29 cellular contexts compared by ENCODE assay signal in genomic region chr14:66982247-66982646, GRCh38.
"Had no signal": no experiment of that assay in that cellular context is flagged by ENCODE, and none has a peak within 500 bp of the region (broad histone marks: within the 10 kb centered on the region; RNA-seq: fewer than 3 reads in every experiment).

No MANE protein-coding gene starts in this region.

- H3K9me3 ChIP-seq: gastroesophageal sphincter, heart left ventricle, left lung, mucosa of descending colon, neutrophil, pancreas, right lobe of liver, suprapubic skin, vagina had no signal

- H3K36me3 ChIP-seq: gastroesophageal sphincter, left lung, neutrophil, pancreas, right lobe of liver, suprapubic skin, vagina had no signal

- H3K27ac Mint-ChIP-seq: dendritic cell treated with granulocyte-macrophage colony-stimulating factor and Interleukin-4, amounts not matched to agents 40 ng/mL and 50 ng/mL, for 4 days; endodermal cell; mesothelial cell of epicardium; naive B cell; natural killer cell treated with Interleukin-12 subunit alpha and Interleukin-12 subunit beta and Interleukin-15 and Interleukin-18, amount 100 ng/mL, for 72 hours; progenitor cell of endocrine pancreas; stimulated activated naive CD8-positive, alpha-beta T cell treated with anti-CD3 and anti-CD28 coated beads, Interleukin-15, amount 100 ng/mL, for 72 hours had no signal

- H3K4me3 ChIP-seq: gastroesophageal sphincter, heart left ventricle, hepatocyte, left lung, mucosa of descending colon, pancreas, right lobe of liver, smooth muscle cell, suprapubic skin, vagina had no signal

- H3K4me1 ChIP-seq: foreskin keratinocyte, heart left ventricle, left lung, right lobe of liver, suprapubic skin, vagina had no signal

- H3K4me3 Mint-ChIP-seq: dendritic cell treated with granulocyte-macrophage colony-stimulating factor and Interleukin-4, amounts not matched to agents 40 ng/mL and 50 ng/mL, for 4 days; endodermal cell; mesothelial cell of epicardium; naive B cell; natural killer cell treated with Interleukin-12 subunit alpha and Interleukin-12 subunit beta and Interleukin-15 and Interleukin-18, amount 100 ng/mL, for 72 hours; neural crest cell; stimulated activated naive CD8-positive, alpha-beta T cell treated with anti-CD3 and anti-CD28 coated beads, Interleukin-15, amount 100 ng/mL, for 72 hours had no signal

- H3K36me3 Mint-ChIP-seq: mesothelial cell of epicardium, naive B cell had no signal

- H3K27me3 ChIP-seq: foreskin keratinocyte, gastroesophageal sphincter, heart left ventricle, hepatocyte, left lung, neutrophil, pancreas, right lobe of liver, suprapubic skin, vagina had no signal

- DNase-seq: effector CD8-positive, alpha-beta T cell; endodermal cell; foreskin keratinocyte; heart left ventricle; left cardiac atrium; mesenchymal stem cell; mucosa of descending colon; naive B cell; pancreas; right lobe of liver; stimulated activated CD4-positive, alpha-beta T cell treated with anti-CD3 and anti-CD28 coated beads, Interleukin-12 subunit alpha, Interleukin-12 subunit beta, amount 100 ng/mL, for 4 hours; stimulated activated CD4-positive, alpha-beta T cell treated with anti-CD3 and anti-CD28 coated beads, Interleukin-1b, Interleukin-23, amount 100 ng/mL, for 48 hours; stimulated activated CD4-positive, alpha-beta T cell treated with anti-CD3 and anti-CD28 coated beads, Interleukin-4, amount 100 ng/mL, for 1 hour; stimulated activated CD8-positive, alpha-beta memory T cell treated with anti-CD3 and anti-CD28 coated beads, Interleukin-4, amount 100 ng/mL, for 48 hours; stimulated activated naive CD4-positive, alpha-beta T cell; stimulated activated naive CD8-positive, alpha-beta T cell treated with anti-CD3 and anti-CD28 coated beads, Interleukin-15, amount 100 ng/mL, for 72 hours; trophoblast cell had no signal

- H3K9me3 Mint-ChIP-seq: dendritic cell treated with granulocyte-macrophage colony-stimulating factor and Interleukin-4, amounts not matched to agents 40 ng/mL and 50 ng/mL, for 4 days; endodermal cell; mesothelial cell of epicardium; naive B cell; natural killer cell treated with Interleukin-12 subunit alpha and Interleukin-12 subunit beta and Interleukin-15 and Interleukin-18, amount 100 ng/mL, for 72 hours; neural crest cell; stimulated activated naive CD8-positive, alpha-beta T cell treated with anti-CD3 and anti-CD28 coated beads, Interleukin-15, amount 100 ng/mL, for 72 hours had no signal

- H3K27me3 Mint-ChIP-seq: dendritic cell treated with granulocyte-macrophage colony-stimulating factor and Interleukin-4, amounts not matched to agents 40 ng/mL and 50 ng/mL, for 4 days; naive B cell; natural killer cell treated with Interleukin-12 subunit alpha and Interleukin-12 subunit beta and Interleukin-15 and Interleukin-18, amount 100 ng/mL, for 72 hours; progenitor cell of endocrine pancreas; stimulated activated naive CD8-positive, alpha-beta T cell treated with anti-CD3 and anti-CD28 coated beads, Interleukin-15, amount 100 ng/mL, for 72 hours had no signal

- H3K4me1 Mint-ChIP-seq: endodermal cell; naive B cell; neural crest cell; stimulated activated naive CD8-positive, alpha-beta T cell treated with anti-CD3 and anti-CD28 coated beads, Interleukin-15, amount 100 ng/mL, for 72 hours had no signal
